8 cellular contexts compared by ENCODE assay signal in the genomic region with DNA sequence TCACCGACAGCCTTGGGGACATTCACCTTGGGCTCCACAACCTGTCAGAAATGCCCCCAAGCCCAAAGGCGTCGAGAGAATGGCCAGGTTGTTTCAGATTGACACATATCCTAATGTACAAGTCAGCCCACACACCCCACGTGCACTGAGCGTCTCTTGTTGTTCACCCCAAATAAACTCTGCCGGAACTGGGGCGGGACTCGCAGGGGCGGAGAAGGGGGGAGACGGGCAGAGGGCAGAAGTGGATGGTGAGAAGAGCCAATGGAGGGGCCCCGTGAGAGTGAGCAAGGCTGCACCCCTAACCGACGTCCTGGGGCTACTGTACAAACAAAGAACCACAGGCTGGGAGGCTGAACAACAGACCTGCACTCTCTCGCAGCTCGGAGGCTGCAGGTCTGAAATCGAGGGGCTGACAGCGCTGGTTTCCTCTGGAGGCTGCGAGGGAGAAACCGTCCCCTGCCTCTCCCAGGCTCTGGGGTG. TPM values are rescaled to one million over a fixed set of nuclear protein-coding genes. Genes with fewer than 3 reads are reported as not detected.
A peak's percentile ranks its signal among the peaks of the same experiment; 100 is the strongest.
DNase-seq lines count a peak whose midpoint lies in the region; ATAC-seq and TF ChIP-seq lines count a peak whose summit lies in the region.

No MANE protein-coding gene starts in this region.

- no peak for TF ChIP-seq POLR2A in suprapubic skin (IDR thresholded peaks at IDR 0.05)

- H3K4me3 ChIP-seq in DOHH2 (ENCODE audit: low read length) (peak overlapping the region; percentile 90), suprapubic skin (peak overlapping the region; percentile 1), trophoblast cell (ENCODE audit: low read depth, low read length) (no peak overlapping the region)

- H2AFZ ChIP-seq in trophoblast cell (ENCODE audit: insufficient read depth, low read length, poor library complexity) = no peak overlapping the region

- H3K23ac ChIP-seq in trophoblast cell (ENCODE audit: low read length) = no peak overlapping the region

- no peak overlapping the region for H2BK120ac ChIP-seq in trophoblast cell (ENCODE audit: insufficient read depth, low read length, poor library complexity)

- no peak overlapping the region for H4K91ac ChIP-seq in trophoblast cell (ENCODE audit: low read depth, low read length)

- no peaks in the 10 kb centered on the region for H4K20me1 ChIP-seq in DOHH2 (ENCODE audit: control insufficient read depth, insufficient read depth, low read depth, low read length)

- no peaks in the 10 kb centered on the region for H3K27me3 ChIP-seq in DOHH2 (ENCODE audit: control insufficient read depth, low read length)
- peaks cover 3% of the 10 kb centered on the region for H3K27me3 ChIP-seq in suprapubic skin
- H3K27me3 ChIP-seq in trophoblast cell (ENCODE audit: insufficient read depth, low read length) = no peaks in the 10 kb centered on the region

- TF ChIP-seq CTCF in DOHH2 (IDR thresholded peaks at IDR 0.05; ENCODE audit: low read depth, low read length, poor library complexity, severe bottlenecking) (no peak), suprapubic skin (IDR thresholded peaks at IDR 0.05) (no peak)

- peak overlapping the region; percentile 97 for H3K27ac ChIP-seq in DOHH2 (ENCODE audit: low read depth, low read length)
- H3K27ac ChIP-seq in suprapubic skin = no peak overlapping the region
- H3K27ac ChIP-seq in trophoblast cell (ENCODE audit: low read depth, low read length) = no peak overlapping the region

- H4K8ac ChIP-seq in trophoblast cell (ENCODE audit: low read depth, low read length) = no peak overlapping the region

- H3K9me3 ChIP-seq in DOHH2 (ENCODE audit: control insufficient read depth, insufficient read depth, low read length) (no peaks in the 10 kb centered on the region), suprapubic skin (no peaks in the 10 kb centered on the region), trophoblast cell (ENCODE audit: insufficient read depth, low read depth, low read length) (no peaks in the 10 kb centered on the region)

- no peak overlapping the region for H2AK5ac ChIP-seq in trophoblast cell (ENCODE audit: low read length)

- TF ChIP-seq EP300 in suprapubic skin (IDR thresholded peaks at IDR 0.05) = no peak

- no peak overlapping the region for H4K12ac ChIP-seq in trophoblast cell (ENCODE audit: low read depth, low read length)

- H3K4me2 ChIP-seq in DOHH2 (ENCODE audit: low read length) (peak overlapping the region; percentile 100), trophoblast cell (ENCODE audit: low read length) (no peak overlapping the region)

- no peaks in the 10 kb centered on the region for H3K79me1 ChIP-seq in trophoblast cell (ENCODE audit: low read length)

- H3K79me2 ChIP-seq in DOHH2 (ENCODE audit: control insufficient read depth, low read length) (no peaks in the 10 kb centered on the region), trophoblast cell (ENCODE audit: control insufficient read depth, insufficient read depth, low read length, poor library complexity) (no peaks in the 10 kb centered on the region)

- H3K4me1 ChIP-seq in DOHH2 (ENCODE audit: control insufficient read depth, low read length) (peaks cover 68% of the 10 kb centered on the region), suprapubic skin (peaks cover 51% of the 10 kb centered on the region), trophoblast cell (ENCODE audit: control insufficient read depth in 1 of 2, insufficient read depth in 2 of 2, low read length in 2 of 2) (no peaks in the 10 kb centered on the region)

- H3K18ac ChIP-seq in trophoblast cell (ENCODE audit: low read length) = no peak overlapping the region

- DNase-seq in NCI-H1092 (lab: John Stamatoyannopoulos, UW) (peak; percentile 13), mucosa of gallbladder (ENCODE audit: low spot score) (peak; percentile 57), suprapubic skin (ENCODE audit: low spot score in 2 of 2) (no peak), trophoblast cell (no peak), SHP77 (lab: John Stamatoyannopoulos, UW) (no peak)
- peak; percentile 81 for DNase-seq in activated CD8-positive, alpha-beta memory T cell treated with anti-CD3 and anti-CD28 coated beads, Interleukin-2, amount 50 U/mL, for 48 hours

- no peak overlapping the region for H3K9ac ChIP-seq in trophoblast cell (ENCODE audit: low read length)

- H3K36me3 ChIP-seq in DOHH2 (ENCODE audit: control insufficient read depth, low read length) (peaks cover 2% of the 10 kb centered on the region), suprapubic skin (no peaks in the 10 kb centered on the region), trophoblast cell (ENCODE audit: control insufficient read depth in 1 of 2, insufficient read depth in 2 of 2, low read length in 2 of 2) (no peaks in the 10 kb centered on the region)

- no peak overlapping the region for H2BK12ac ChIP-seq in trophoblast cell (ENCODE audit: low read length)

- ATAC-seq in GM21717 (IDR thresholded peaks at IDR 0.05; ENCODE audit: unreplicated experiment) = peak; percentile 45

- H3K9me2 ChIP-seq in DOHH2 (replicated peaks; ENCODE audit: control insufficient read depth, low read length) = no peaks in the 10 kb centered on the region

- H2BK5ac ChIP-seq in trophoblast cell (ENCODE audit: low read depth, low read length, poor library complexity) = no peak overlapping the region

- peaks cover 41% of the 10 kb centered on the region for H3F3A ChIP-seq in DOHH2 (ENCODE audit: control insufficient read depth, insufficient read depth)

- no peak overlapping the region for H3K4ac ChIP-seq in trophoblast cell (ENCODE audit: low read depth, low read length)

- no peak overlapping the region for H3K14ac ChIP-seq in trophoblast cell (ENCODE audit: low read length)

- 43% methylated on average over 19 of the region's 19 CpGs for WGBS in suprapubic skin
- WGBS in trophoblast cell (ENCODE audit: extremely low coverage, insufficient coverage, insufficient read length) = no CpG with 5 or more reads among the region's 19 CpGs

RNA-seq across cellular contexts. Expression of a gene that starts 8.5 kb away (rescaled TPM):
- total RNA-seq in mucosa of gallbladder (not detected), suprapubic skin (under 1 TPM in 2 of 4 donors, not detected in 2; 0.15 to 0.21 TPM)
- polyA plus RNA-seq in trophoblast cell (2013) = not detected in 2 replicates

RNA-seq across cellular contexts. Expression of a gene that starts 52.4 kb away (rescaled TPM):
- total RNA-seq in mucosa of gallbladder = 22.8 TPM
- 10 to 100 TPM; 24.5 to 39.1 (median 30.5) TPM for total RNA-seq in suprapubic skin
- polyA plus RNA-seq in trophoblast cell (2013) = 7.5 TPM in 2 replicates

Comparison
In these comparisons a context has a peak if more than half of its experiments do, and no peak if none do; other contexts are left out.
1. DNase-seq: peak in NCI-H1092 (single experiment), activated CD8-positive, alpha-beta memory T cell treated with anti-CD3 and anti-CD28 coated beads, Interleukin-2, amount 50 U/mL, for 48 hours (single experiment) and mucosa of gallbladder (single experiment); none in suprapubic skin (0 of 2), trophoblast cell (0 of 2) and SHP77 (0 of 2).